ENCODE assay signal across 34 cellular contexts in the genomic region with DNA sequence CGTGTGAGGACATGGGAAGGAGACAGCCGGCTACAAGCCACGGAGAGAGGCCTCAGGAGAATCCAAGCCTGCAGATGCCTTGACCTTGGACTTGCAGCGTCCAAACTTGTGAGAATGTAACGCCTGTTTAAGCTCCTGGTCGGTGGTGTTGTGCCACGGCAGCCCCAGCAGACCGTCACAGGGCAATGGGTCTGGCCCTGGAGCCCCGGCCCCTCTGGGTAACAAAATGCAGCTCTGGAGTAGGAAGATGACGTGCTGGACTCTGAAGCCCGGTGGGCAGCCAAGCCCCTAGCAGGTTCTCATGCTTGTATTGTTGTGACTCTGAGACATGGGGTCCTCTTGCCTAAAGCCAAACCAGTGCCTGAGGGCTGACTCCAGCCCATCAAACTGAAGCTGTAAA.
"Had no signal": no experiment of that assay in that cellular context is flagged by ENCODE, and none has a peak within 500 bp of the region (broad histone marks: within the 10 kb centered on the region; RNA-seq: fewer than 3 reads in every experiment).

No MANE protein-coding gene starts in this region.

- H3K27me3 Mint-ChIP-seq: activated B cell treated with CpG ODN at 0.5 μM for 24 hours; activated CD4-positive, alpha-beta memory T cell treated with anti-CD3 and anti-CD28 coated beads for 36 hours; activated CD4-positive, alpha-beta T cell treated with anti-CD3 and anti-CD28 coated beads, Interleukin-2, amount 10 ng/mL, durations not matched to agents 7 days and 5 days; activated CD8-positive, alpha-beta T cell treated with anti-CD3 and anti-CD28 coated beads for 36 hours; activated naive CD4-positive, alpha-beta T cell treated with anti-CD3 and anti-CD28 coated beads, Interleukin-2, amount 10 ng/mL, durations not matched to agents 7 days and 5 days; activated naive CD4-positive, alpha-beta T cell treated with anti-CD3 and anti-CD28 coated beads, Interleukin-2, amount 50 U/mL, for 24 hours; activated naive CD8-positive, alpha-beta T cell treated with anti-CD3 and anti-CD28 coated beads, Interleukin-2, amount 10 ng/mL, durations not matched to agents 7 days and 5 days; activated naive CD8-positive, alpha-beta T cell treated with anti-CD3 and anti-CD28 coated beads, Interleukin-2, amount 50 U/mL, for 24 hours had no signal

- H3K4me3 Mint-ChIP-seq: activated B cell treated with CpG ODN at 0.5 μM for 24 hours; activated CD4-positive, alpha-beta memory T cell treated with anti-CD3 and anti-CD28 coated beads for 36 hours; activated CD4-positive, alpha-beta T cell treated with anti-CD3 and anti-CD28 coated beads, Interleukin-2, amount 10 ng/mL, durations not matched to agents 7 days and 5 days; activated CD8-positive, alpha-beta T cell treated with anti-CD3 and anti-CD28 coated beads for 36 hours; activated naive CD4-positive, alpha-beta T cell treated with anti-CD3 and anti-CD28 coated beads, Interleukin-2, amount 10 ng/mL, durations not matched to agents 7 days and 5 days; activated naive CD4-positive, alpha-beta T cell treated with anti-CD3 and anti-CD28 coated beads, Interleukin-2, amount 50 U/mL, for 24 hours; activated naive CD8-positive, alpha-beta T cell; activated naive CD8-positive, alpha-beta T cell treated with anti-CD3 and anti-CD28 coated beads, Interleukin-2, amount 10 ng/mL, durations not matched to agents 7 days and 5 days; activated naive CD8-positive, alpha-beta T cell treated with anti-CD3 and anti-CD28 coated beads, Interleukin-2, amount 50 U/mL, for 24 hours; activated T-cell treated with anti-CD3 and anti-CD28 coated beads, Interleukin-2, amount 50 U/mL, for 4 hours; activated T-cell treated with anti-CD3 and anti-CD28 coated beads, Interleukin-2, amount 50 U/mL, for 72 hours; activated T-helper 1 cell treated with anti-CD3 and anti-CD28 coated beads, Interleukin-12 subunit alpha, Interleukin-12 subunit beta, Interleukin-2, Interleukin-4 antibody, amounts not matched to agents 30 ng/mL and 10 ng/mL and 1 ng/mL, durations not matched to agents 14 hours and 24 hours and 36 hours; brain; T-helper 1 cell treated with Interleukin-12 subunit alpha and Interleukin-12 subunit beta and Interleukin-4 antibody, amounts not matched to agents 30 μg/mL and 1 μg/mL, for 36 hours; T-helper 2 cell treated with Interferon-gamma antibody and Interleukin-4, amounts not matched to agents 5 μg/mL and 100 μg/mL, for 36 hours had no signal

- ATAC-seq: activated CD8-positive, alpha-beta T cell treated with anti-CD3 and anti-CD28 coated beads for 36 hours; activated naive CD8-positive, alpha-beta T cell treated with anti-CD3 and anti-CD28 coated beads, Interleukin-2, amount 50 U/mL, for 24 hours; activated T-cell treated with anti-CD3 and anti-CD28 coated beads, Interleukin-2, amount 50 U/mL, for 4 hours; activated T-cell treated with anti-CD3 and anti-CD28 coated beads, Interleukin-2, amount 50 U/mL, for 72 hours had no signal

- H3K9me3 ChIP-seq: ascending aorta had no signal

- H3K4me1 ChIP-seq: ascending aorta had no signal

- DNase-seq: activated B cell treated with CpG ODN at 0.5 μM for 24 hours; activated CD4-positive, alpha-beta memory T cell treated with anti-CD3 and anti-CD28 coated beads for 36 hours; activated CD4-positive, alpha-beta T cell treated with anti-CD3 and anti-CD28 coated beads for 4 hours; activated CD4-positive, alpha-beta T cell treated with anti-CD3 and anti-CD28 coated beads, Interleukin-2, amount 10 ng/mL, durations not matched to agents 7 days and 5 days; activated CD4-positive, alpha-beta T cell treated with anti-CD3 and anti-CD28 coated beads, Interleukin-2, amount 50 U/mL, for 4 hours; activated CD4-positive, CD25-positive, alpha-beta regulatory T cell treated with anti-CD3 and anti-CD28 coated beads, Interleukin-2, amount 50 U/mL, for 72 hours; activated CD8-positive, alpha-beta memory T cell treated with anti-CD3 and anti-CD28 coated beads, Interleukin-2, amount 50 U/mL, for 4 hours; activated CD8-positive, alpha-beta T cell treated with anti-CD3 and anti-CD28 coated beads for 36 hours; activated effector memory CD4-positive, alpha-beta T cell treated with Interleukin-2 at 50 U/mL for 16 hours; activated gamma-delta T cell; activated naive CD4-positive, alpha-beta T cell treated with anti-CD3 and anti-CD28 coated beads, Interleukin-2, amount 10 ng/mL, durations not matched to agents 7 days and 5 days; activated naive CD4-positive, alpha-beta T cell treated with Interleukin-2 at 50 U/mL for 16 hours; activated naive CD8-positive, alpha-beta T cell treated with anti-CD3 and anti-CD28 coated beads, Interleukin-2, amount 10 ng/mL, durations not matched to agents 7 days and 5 days; activated naive CD8-positive, alpha-beta T cell treated with anti-CD3 and anti-CD28 coated beads, Interleukin-2, amount 50 U/mL, for 24 hours; activated T-cell treated with anti-CD3 and anti-CD28 coated beads for 4 hours; activated T-cell treated with anti-CD3 and anti-CD28 coated beads, Interleukin-2, amount 50 U/mL, for 1 hour; activated T-cell treated with anti-CD3 and anti-CD28 coated beads, Interleukin-2, amount 50 U/mL, for 4 hours; activated T-cell treated with anti-CD3 and anti-CD28 coated beads, Interleukin-2, amount 50 U/mL, for 72 hours; amygdala; anterior cingulate cortex; central memory CD4-positive, alpha-beta T cell; T-helper 1 cell; T-helper 2 cell; T-helper 9 cell had no signal

- H3K36me3 ChIP-seq: ascending aorta, cardiac muscle cell had no signal

- H3K27me3 ChIP-seq: ascending aorta, cardiac muscle cell had no signal

- H3K27ac Mint-ChIP-seq: activated B cell treated with CpG ODN at 0.5 μM for 24 hours; activated CD4-positive, alpha-beta memory T cell treated with anti-CD3 and anti-CD28 coated beads for 36 hours; activated CD4-positive, alpha-beta T cell treated with anti-CD3 and anti-CD28 coated beads, Interleukin-2, amount 10 ng/mL, durations not matched to agents 7 days and 5 days; activated CD8-positive, alpha-beta T cell treated with anti-CD3 and anti-CD28 coated beads for 36 hours; activated naive CD4-positive, alpha-beta T cell treated with anti-CD3 and anti-CD28 coated beads, Interleukin-2, amount 10 ng/mL, durations not matched to agents 7 days and 5 days; activated naive CD4-positive, alpha-beta T cell treated with anti-CD3 and anti-CD28 coated beads, Interleukin-2, amount 50 U/mL, for 24 hours; activated naive CD8-positive, alpha-beta T cell; activated naive CD8-positive, alpha-beta T cell treated with anti-CD3 and anti-CD28 coated beads, Interleukin-2, amount 10 ng/mL, durations not matched to agents 7 days and 5 days; activated naive CD8-positive, alpha-beta T cell treated with anti-CD3 and anti-CD28 coated beads, Interleukin-2, amount 50 U/mL, for 24 hours; activated T-cell treated with anti-CD3 and anti-CD28 coated beads, Interleukin-2, amount 50 U/mL, for 72 hours; activated T-helper 1 cell treated with anti-CD3 and anti-CD28 coated beads, Interleukin-12 subunit alpha, Interleukin-12 subunit beta, Interleukin-2, Interleukin-4 antibody, amounts not matched to agents 30 ng/mL and 10 ng/mL and 1 ng/mL, durations not matched to agents 14 hours and 24 hours and 36 hours; activated T-helper 2 cell treated with anti-CD3 and anti-CD28 coated beads, Interferon-gamma antibody, Interleukin-2, Interleukin-4, amounts not matched to agents 10 μg/mL and 5 μg/mL and 100 μg/mL, durations not matched to agents 14 hours and 24 hours and 36 hours; brain; T-helper 1 cell treated with Interleukin-12 subunit alpha and Interleukin-12 subunit beta and Interleukin-4 antibody, amounts not matched to agents 30 μg/mL and 1 μg/mL, for 36 hours; T-helper 2 cell treated with Interferon-gamma antibody and Interleukin-4, amounts not matched to agents 5 μg/mL and 100 μg/mL, for 36 hours had no signal

- H3K27ac ChIP-seq: ascending aorta, cardiac muscle cell, VCaP had no signal

- H3K4me1 Mint-ChIP-seq: activated B cell treated with CpG ODN at 0.5 μM for 24 hours; activated CD4-positive, alpha-beta T cell treated with anti-CD3 and anti-CD28 coated beads, Interleukin-2, amount 10 ng/mL, durations not matched to agents 7 days and 5 days; activated naive CD4-positive, alpha-beta T cell treated with anti-CD3 and anti-CD28 coated beads, Interleukin-2, amount 10 ng/mL, durations not matched to agents 7 days and 5 days; activated naive CD4-positive, alpha-beta T cell treated with anti-CD3 and anti-CD28 coated beads, Interleukin-2, amount 50 U/mL, for 24 hours; activated naive CD8-positive, alpha-beta T cell treated with anti-CD3 and anti-CD28 coated beads, Interleukin-2, amount 10 ng/mL, durations not matched to agents 7 days and 5 days; activated naive CD8-positive, alpha-beta T cell treated with anti-CD3 and anti-CD28 coated beads, Interleukin-2, amount 50 U/mL, for 24 hours; brain had no signal

- H3K9me3 Mint-ChIP-seq: activated CD4-positive, alpha-beta memory T cell treated with anti-CD3 and anti-CD28 coated beads for 36 hours; activated CD4-positive, alpha-beta T cell treated with anti-CD3 and anti-CD28 coated beads, Interleukin-2, amount 10 ng/mL, durations not matched to agents 7 days and 5 days; activated CD8-positive, alpha-beta T cell treated with anti-CD3 and anti-CD28 coated beads for 36 hours; activated naive CD4-positive, alpha-beta T cell treated with anti-CD3 and anti-CD28 coated beads, Interleukin-2, amount 50 U/mL, for 24 hours had no signal

- H3K36me3 Mint-ChIP-seq: activated CD4-positive, alpha-beta memory T cell treated with anti-CD3 and anti-CD28 coated beads for 36 hours; activated naive CD4-positive, alpha-beta T cell treated with anti-CD3 and anti-CD28 coated beads, Interleukin-2, amount 10 ng/mL, durations not matched to agents 7 days and 5 days; activated naive CD4-positive, alpha-beta T cell treated with anti-CD3 and anti-CD28 coated beads, Interleukin-2, amount 50 U/mL, for 24 hours; activated naive CD8-positive, alpha-beta T cell; activated naive CD8-positive, alpha-beta T cell treated with anti-CD3 and anti-CD28 coated beads, Interleukin-2, amount 10 ng/mL, durations not matched to agents 7 days and 5 days; brain had no signal

- H3K4me3 ChIP-seq: ascending aorta, cardiac muscle cell had no signal
